Comparison of ENCODE assay signal across 1 cellular context in the genomic region with DNA sequence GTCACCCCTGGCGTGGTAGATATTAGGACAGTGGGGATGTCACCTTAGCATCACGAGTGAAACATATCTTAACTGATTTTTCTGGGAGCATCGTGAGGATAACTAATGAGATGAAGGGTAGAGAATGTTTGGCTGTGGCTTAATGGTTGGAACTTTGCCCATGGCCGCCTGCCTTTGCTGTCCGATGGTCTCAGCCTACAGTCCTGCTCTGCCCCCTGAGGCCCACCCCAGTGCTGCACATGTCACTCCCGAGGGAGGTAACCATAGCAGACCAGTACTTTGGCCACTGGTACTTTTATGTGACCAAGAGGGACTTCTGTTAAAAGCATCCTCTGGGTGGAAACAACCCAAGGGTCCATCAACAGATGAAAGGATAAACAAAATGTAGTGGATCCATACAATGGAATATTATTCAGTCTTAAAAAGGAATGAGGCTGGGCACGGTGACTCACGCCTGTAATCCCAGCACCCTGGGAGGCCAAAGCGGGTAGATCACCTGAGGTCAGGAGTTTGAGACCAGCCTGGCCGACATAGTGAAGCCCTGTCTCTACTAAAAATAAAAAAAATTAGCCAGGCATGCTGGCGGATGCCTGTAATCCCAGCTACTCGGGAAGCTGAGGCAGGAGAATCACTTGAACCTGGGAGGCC.
TF ChIP-seq lines count a peak whose summit lies in the region.

No MANE protein-coding gene starts in this region.

TF ChIP-seq in HEK293, 187 proteins besides CTCF, POLR2A, EP300 and RAD21:
- no peak for TF ChIP-seq ZNF354C (tag by site-specific recombination; IDR thresholded peaks at IDR 0.05; ENCODE audit: borderline replicate concordance, low read depth)
- peak; percentile 60 for TF ChIP-seq ZNF146 (tag by site-specific recombination; IDR thresholded peaks at IDR 0.05)
- no peak for TF ChIP-seq ZBTB1 (tag by site-specific recombination; IDR thresholded peaks at IDR 0.05)
